In genomic region chr5:117131048-117131679, GRCh38 we compare ENCODE assay signal across 10 cellular contexts.
DNase-seq lines count a peak whose midpoint lies in the region; ATAC-seq lines count a peak whose summit lies in the region.
"Had no signal": no experiment of that assay in that cellular context is flagged by ENCODE, and none has a peak within 500 bp of the region (broad histone marks: within the 10 kb centered on the region; RNA-seq: fewer than 3 reads in every experiment).

No MANE protein-coding gene starts in this region.

- H3K4me3 Mint-ChIP-seq in T-helper 2 cell treated with Interferon-gamma antibody and Interleukin-4, amounts not matched to agents 5 μg/mL and 100 μg/mL, for 36 hours: no peak overlapping the region
- H3K4me3 Mint-ChIP-seq: activated CD8-positive, alpha-beta T cell treated with anti-CD3 and anti-CD28 coated beads for 36 hours had no signal

- H3K4me1 Mint-ChIP-seq in T-helper 2 cell treated with Interferon-gamma antibody and Interleukin-4, amounts not matched to agents 5 μg/mL and 100 μg/mL, for 36 hours (ENCODE audit: low read depth): no peaks in the 10 kb centered on the region

- ATAC-seq in GM19395 (IDR thresholded peaks at IDR 0.05; ENCODE audit: unreplicated experiment) (peak; percentile 92), HG02885 (IDR thresholded peaks at IDR 0.05; ENCODE audit: poor library complexity, unreplicated experiment) (peak; percentile 97)
- ATAC-seq: activated CD8-positive, alpha-beta T cell treated with anti-CD3 and anti-CD28 coated beads for 36 hours; body of pancreas had no signal

- H3K27ac Mint-ChIP-seq in T-helper 2 cell treated with Interferon-gamma antibody and Interleukin-4, amounts not matched to agents 5 μg/mL and 100 μg/mL, for 36 hours: no peak overlapping the region
- H3K27ac Mint-ChIP-seq: activated CD8-positive, alpha-beta T cell treated with anti-CD3 and anti-CD28 coated beads for 36 hours had no signal

- H3K27me3 Mint-ChIP-seq in T-helper 2 cell treated with Interferon-gamma antibody and Interleukin-4, amounts not matched to agents 5 μg/mL and 100 μg/mL, for 36 hours (ENCODE audit: low read depth): no peaks in the 10 kb centered on the region
- H3K27me3 Mint-ChIP-seq: activated CD8-positive, alpha-beta T cell treated with anti-CD3 and anti-CD28 coated beads for 36 hours had no signal

- DNase-seq in DMS153 (lab: John Stamatoyannopoulos, UW) (peak; percentile 1), NCI-H1694 treated with DMSO at 0.1 percent for 48 hours (lab: John Stamatoyannopoulos, UW) (peak; percentile 83), NCI-H748 (lab: John Stamatoyannopoulos, UW; ENCODE audit: unreplicated experiment) (no peak), NCI-H1930 (lab: John Stamatoyannopoulos, UW) (no peak)
- DNase-seq in effector CD8-positive, alpha-beta T cell (lab: John Stamatoyannopoulos, UW): no peak
- DNase-seq in T-helper 2 cell treated with Interferon-gamma antibody and Interleukin-4, amounts not matched to agents 5 μg/mL and 100 μg/mL, for 36 hours (ENCODE audit: low spot score): no peak
- DNase-seq: activated CD8-positive, alpha-beta T cell treated with anti-CD3 and anti-CD28 coated beads for 36 hours had no signal

- H3K36me3 Mint-ChIP-seq in T-helper 2 cell treated with Interferon-gamma antibody and Interleukin-4, amounts not matched to agents 5 μg/mL and 100 μg/mL, for 36 hours (ENCODE audit: low read depth): no peaks in the 10 kb centered on the region

- H3K9me3 Mint-ChIP-seq in T-helper 2 cell treated with Interferon-gamma antibody and Interleukin-4, amounts not matched to agents 5 μg/mL and 100 μg/mL, for 36 hours: peaks cover 9% of the 10 kb centered on the region

Comparison
In these comparisons a context has a peak if more than half of its experiments do, and no peak if none do; other contexts are left out.
1. DNase-seq: peak in DMS153 (single experiment) and NCI-H1694 treated with DMSO at 0.1 percent for 48 hours (single experiment); none in effector CD8-positive, alpha-beta T cell (single experiment), NCI-H748 (single experiment), NCI-H1930 (0 of 2) and T-helper 2 cell treated with Interferon-gamma antibody and Interleukin-4, amounts not matched to agents 5 μg/mL and 100 μg/mL, for 36 hours (single experiment).